Comparison of ENCODE assay signal across 8 cellular contexts in the genomic region with DNA sequence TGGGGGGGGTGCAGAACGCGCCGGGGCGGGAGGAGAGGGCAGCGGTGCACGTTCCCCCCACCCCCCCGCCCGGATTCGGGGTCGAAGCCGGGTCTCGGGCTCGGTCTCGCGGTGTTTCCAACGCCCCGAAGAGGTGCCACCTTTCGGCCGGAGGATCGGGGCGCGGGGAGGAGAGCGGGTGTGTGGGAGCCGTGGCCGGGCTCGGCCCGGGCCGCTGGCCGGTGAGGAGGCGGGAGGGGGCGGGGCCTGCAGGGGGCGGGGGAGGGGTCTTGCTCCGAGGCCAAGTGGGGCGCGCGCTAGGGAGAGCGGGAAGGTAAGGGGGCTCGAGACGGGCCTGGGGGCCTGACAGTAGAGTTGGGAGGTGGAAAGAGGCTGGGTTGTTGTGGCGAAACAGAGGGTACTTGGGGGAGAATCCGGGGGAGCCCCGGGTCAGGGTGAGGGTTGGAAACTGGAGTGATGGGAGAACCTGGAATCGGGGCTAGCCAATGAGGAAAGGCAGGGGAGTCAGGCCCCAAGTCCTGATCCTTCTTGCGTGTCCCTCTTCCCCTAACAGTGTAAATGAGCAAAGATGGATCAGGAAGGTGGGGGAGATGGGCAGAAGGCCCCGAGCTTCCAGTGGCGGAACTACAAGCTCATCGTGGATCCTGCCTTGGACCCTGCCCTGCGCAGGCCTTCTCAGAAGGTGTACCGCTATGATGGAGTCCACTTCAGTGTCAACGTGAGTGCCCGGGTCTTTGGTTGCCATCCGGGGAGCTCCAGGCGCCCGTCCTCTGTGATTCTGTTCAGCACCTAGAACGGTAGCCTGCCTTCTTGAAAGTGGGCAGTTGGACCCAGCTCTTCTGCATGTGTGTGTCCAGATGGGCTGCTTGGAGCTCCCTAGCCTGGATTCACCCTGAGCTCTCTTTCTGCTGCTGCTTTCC. TPM values are rescaled to one million over a fixed set of nuclear protein-coding genes. Genes with fewer than 3 reads are reported as not detected.
DNase-seq lines count a peak whose midpoint lies in the region; ATAC-seq, FAIRE-seq and TF ChIP-seq lines count a peak whose summit lies in the region.

No MANE protein-coding gene starts in this region.

- H3K4me2 ChIP-seq in A549 (peak overlapping the region; percentile 92), OCI-LY1 (ENCODE audit: low read length) (peak overlapping the region; percentile 96)

- no peak for TF ChIP-seq CTCF in A549 (IDR thresholded peaks at IDR 0.05)
- no peak for TF ChIP-seq CTCF in GM12865 (IDR thresholded peaks at IDR 0.05; ENCODE audit: insufficient read depth, low read depth, low read length, missing control alignments)
- TF ChIP-seq CTCF in OCI-LY1 (IDR thresholded peaks at IDR 0.05; ENCODE audit: low read length), result no peak
- no peak for TF ChIP-seq CTCF in breast epithelium (IDR thresholded peaks at IDR 0.05)
- no peak for TF ChIP-seq CTCF in kidney (IDR thresholded peaks at IDR 0.05; ENCODE audit: borderline replicate concordance, extremely low read depth, insufficient read depth)

- FAIRE-seq in A549 (lab: Jason Lieb, UNC) (no peak), kidney (lab: Jason Lieb, UNC) (no peak)

- TF ChIP-seq EP300 in A549 (IDR thresholded peaks at IDR 0.05), result no peak

- no peak for TF ChIP-seq RAD21 in A549 (conservative IDR thresholded peaks at IDR 0.05 in 1 of 2, IDR thresholded peaks at IDR 0.05 in 1 of 2)

- intact Hi-C loops in breast epithelium (cut with DNase I; ENCODE audit: low total_unique reads) (no loop called here), kidney (cut with DNase I) (no loop called here)

- no peaks in the 10 kb centered on the region for H3K9me2 ChIP-seq in OCI-LY1 (ENCODE audit: low read depth, low read length)

- POLR2A ChIA-PET in A549 (lab: Yijun Ruan, JAX), result interaction anchor here (0.6 to 1.6 kb wide), 5 partner anchors 12 to 915 kb away, joined by 3 to 5 read pairs (median 3); partner anchors contain the start of genes ZNF267, ZNF646 and ZNF668

- 0 out of 2 replicates have a peak, but pooled peaks cover 4% of the 10 kb centered on the region for H3K79me2 ChIP-seq in OCI-LY1 (ENCODE audit: insufficient read depth, low read length)

- WGBS in A549 (ENCODE audit: missing lambda C conversion rate), result 52% methylated on average over 16 of the region's 55 CpGs

- TF ChIP-seq POLR2A in A549 (IDR thresholded peaks at IDR 0.05; ENCODE audit: low read length), result no peak; the same call in 1 of the 2 replicates
- no peak for TF ChIP-seq POLR2A in breast epithelium (IDR thresholded peaks at IDR 0.05)

- no peaks in the 10 kb centered on the region for H3F3A ChIP-seq in OCI-LY1 (ENCODE audit: insufficient read depth, low read length)

- CTCF ChIA-PET in A549 (lab: Yijun Ruan, JAX), result interaction anchor here (0.6 to 2.3 kb wide), 9 partner anchors 8 to 485 kb away, joined by 3 to 8 read pairs (median 3); partner anchors contain the start of gene HSD3B7

- peaks cover 49% of the 10 kb centered on the region for H3K36me3 ChIP-seq in OCI-LY1 (ENCODE audit: insufficient read depth, low read length)
- no peaks in the 10 kb centered on the region for H3K36me3 ChIP-seq in breast epithelium
- H3K36me3 ChIP-seq in kidney (ENCODE audit: control insufficient read depth in 1 of 2, insufficient read depth in 2 of 2, low read length in 2 of 2), result peaks cover 22 to 42% of the 10 kb centered on the region in 2 donors

- ATAC-seq in A549 (peak; percentile 43 to 57), HG02763 (IDR thresholded peaks at IDR 0.05; ENCODE audit: unreplicated experiment) (peak; percentile 23)

- DNase-seq in A549 (ENCODE audit: low read depth in 1 of 2, low spot score in 1 of 2) (peak; percentile 67 to 80), GM12865 (ENCODE audit: low read depth) (peak; percentile 71), breast epithelium (ENCODE audit: low spot score in 2 of 2) (no peak), kidney (no peak), superior temporal gyrus (ENCODE audit: extremely low spot score) (no peak)
- peak; percentile 70 for DNase-seq in stimulated activated naive CD4-positive, alpha-beta T cell treated with Interleukin-2 at 50 U/mL for 16 hours (lab: John Stamatoyannopoulos, UW)

- H3K4me1 ChIP-seq in A549 (peaks cover 19% of the 10 kb centered on the region), OCI-LY1 (ENCODE audit: insufficient read depth, low read length, severe bottlenecking) (peaks cover 18% of the 10 kb centered on the region), breast epithelium (peaks cover 0 to 7% of the 10 kb centered on the region in 2 donors), kidney (ENCODE audit: control insufficient read depth in 1 of 2, insufficient read depth in 1 of 2, low read depth in 1 of 2, low read length in 2 of 2) (peaks cover 8 to 19% of the 10 kb centered on the region in 2 donors)

- no peaks in the 10 kb centered on the region for H3K9me3 ChIP-seq in A549
- no peaks in the 10 kb centered on the region for H3K9me3 ChIP-seq in OCI-LY1 (ENCODE audit: low read length)
- H3K9me3 ChIP-seq in breast epithelium, result no peaks in the 10 kb centered on the region
- no peaks in the 10 kb centered on the region for H3K9me3 ChIP-seq in kidney (ENCODE audit: control insufficient read depth in 1 of 2, low read length in 2 of 2)

- H3K27me3 ChIP-seq in OCI-LY1 (ENCODE audit: insufficient read depth, low read length) (no peaks in the 10 kb centered on the region), breast epithelium (no peaks in the 10 kb centered on the region)

- H2AFZ ChIP-seq in OCI-LY1 (ENCODE audit: low read length), result no peak overlapping the region

- H3K9ac ChIP-seq in OCI-LY1 (ENCODE audit: low read length) (peak overlapping the region; percentile 100), kidney (ENCODE audit: low read length in 2 of 2) (peak overlapping the region; percentile 52 to 82)

- no peaks in the 10 kb centered on the region for H4K20me1 ChIP-seq in OCI-LY1 (ENCODE audit: insufficient read depth, low read length)

- H3K4me3 ChIP-seq in A549 (peak overlapping the region; percentile 77), GM12865 (ENCODE audit: low read depth, low read length) (peak overlapping the region; percentile 69), OCI-LY1 (ENCODE audit: low read depth, low read length, poor library complexity, severe bottlenecking) (peak overlapping the region; percentile 86), breast epithelium (peak overlapping the region; percentile 68 to 84 (median 83)), kidney (ENCODE audit: low read length in 2 of 2) (peak overlapping the region; percentile 73 to 85)

- H3K27ac ChIP-seq in A549 (peak overlapping the region; percentile 98 to 100), OCI-LY1 (ENCODE audit: low read depth, low read length, poor library complexity, severe bottlenecking) (peak overlapping the region; percentile 25), breast epithelium (peak overlapping the region; percentile 97 to 98), kidney (ENCODE audit: low read depth in 2 of 2, low read length in 2 of 2) (no peak overlapping the region)

TF ChIP-seq in A549, 52 proteins besides CTCF, POLR2A, EP300 and RAD21:
- TF ChIP-seq CHD2 (IDR thresholded peaks at IDR 0.05; ENCODE audit: low read length, partially characterized antibody), result peak; percentile 65
- TF ChIP-seq EHF (CRISPR knock-in tag; IDR thresholded peaks at IDR 0.05), result no peak

RNA-seq across cellular contexts. Expression of gene SETD1A, which starts 0.9 kb away (rescaled TPM):
- 2.0 and 3.8 TPM in 2 replicates for polyA plus RNA-seq in A549 (2011; rRNA removed)
- polyA plus RNA-seq in A549 (2012; cell fraction: cytosol; rRNA removed), result 8.7 and 11.2 TPM in 2 replicates
- 30.5 and 31.9 TPM in 2 replicates for polyA plus RNA-seq in A549 (2012; cell fraction: nucleus; rRNA removed)
- polyA plus RNA-seq in A549 (2017; fragmentation: RNase III; extraction: RNeasy Plus Mini Kit Qiagen cat#74134 plus additional on column Dnase treatment), result 15.7 to 22.6 TPM (median 21.2 TPM) in 3 replicates
- 3.9 and 7.0 TPM in 2 replicates for polyA minus RNA-seq in A549 (2011; rRNA and poly(A)+ RNA removed)
- 1 to 10 TPM; 4.8 to 5.6 (median 5.1) TPM for total RNA-seq in breast epithelium
- 18.8 TPM for total RNA-seq in kidney
- 4.8 TPM for polyA plus RNA-seq in kidney (ENCODE audit: insufficient read depth, low read depth, low replicate concordance)

RNA-seq across cellular contexts. Expression of gene ORAI3, which starts 9.6 kb away (rescaled TPM):
- polyA plus RNA-seq in A549 (2011; rRNA removed) (14.1 and 17.3 TPM in 2 replicates), A549 (2017; fragmentation: RNase III; extraction: RNeasy Plus Mini Kit Qiagen cat#74134 plus additional on column Dnase treatment) (7.1 to 11.8 TPM (median 10.5 TPM) in 3 replicates), kidney (ENCODE audit: insufficient read depth, low read depth, low replicate concordance) (32.3 TPM)
- polyA plus RNA-seq in A549 (2012; cell fraction: cytosol; rRNA removed), result 5.9 and 10.3 TPM in 2 replicates
- polyA plus RNA-seq in A549 (2012; cell fraction: nucleus; rRNA removed), result 10.8 and 11.6 TPM in 2 replicates
- polyA minus RNA-seq in A549 (2011; rRNA and poly(A)+ RNA removed), result 11.0 and 13.8 TPM in 2 replicates
- total RNA-seq in breast epithelium (10 to 100 TPM; 20.0 to 40.5 (median 25.9) TPM), kidney (23.1 TPM)

RNA-seq across cellular contexts. Expression of gene HSD3B7, which starts 26.6 kb away (rescaled TPM):
- polyA plus RNA-seq in A549 (2011; rRNA removed) (10.5 and 15.2 TPM in 2 replicates), A549 (2017; fragmentation: RNase III; extraction: RNeasy Plus Mini Kit Qiagen cat#74134 plus additional on column Dnase treatment) (17.3 to 20.1 TPM (median 19.7 TPM) in 3 replicates), kidney (ENCODE audit: insufficient read depth, low read depth, low replicate concordance) (24.4 TPM)
- polyA plus RNA-seq in A549 (2012; cell fraction: cytosol; rRNA removed), result 11.1 and 16.1 TPM in 2 replicates
- 24.6 and 27.6 TPM in 2 replicates for polyA plus RNA-seq in A549 (2012; cell fraction: nucleus; rRNA removed)
- 11.4 and 13.6 TPM in 2 replicates for polyA minus RNA-seq in A549 (2011; rRNA and poly(A)+ RNA removed)
- total RNA-seq in breast epithelium (10 to 100 TPM; 12.1 to 27.8 (median 26.9) TPM), kidney (40.5 TPM)

RNA-seq across cellular contexts. Expression of gene FBXL19, which starts 35.1 kb away (rescaled TPM):
- 5.6 and 7.0 TPM in 2 replicates for polyA plus RNA-seq in A549 (2011; rRNA removed)
- 11.4 and 17.1 TPM in 2 replicates for polyA plus RNA-seq in A549 (2012; cell fraction: cytosol; rRNA removed)
- polyA plus RNA-seq in A549 (2012; cell fraction: nucleus; rRNA removed), result 29.7 and 38.9 TPM in 2 replicates
- polyA plus RNA-seq in A549 (2017; fragmentation: RNase III; extraction: RNeasy Plus Mini Kit Qiagen cat#74134 plus additional on column Dnase treatment), result 15.5 to 21.5 TPM (median 18.3 TPM) in 3 replicates
- 6.8 and 9.4 TPM in 2 replicates for polyA minus RNA-seq in A549 (2011; rRNA and poly(A)+ RNA removed)
- total RNA-seq in breast epithelium, result 10 to 100 TPM in 1 of 3 donors, 1 to 10 TPM in 2; 4.5 to 12.7 (median 9.2) TPM
- total RNA-seq in kidney, result 18.9 TPM
- 7.4 TPM for polyA plus RNA-seq in kidney (ENCODE audit: insufficient read depth, low read depth, low replicate concordance)

RNA-seq across cellular contexts. Expression of gene STX1B, which starts 52.0 kb away (rescaled TPM):
- 2.6 and 2.7 TPM in 2 replicates for polyA plus RNA-seq in A549 (2011; rRNA removed)
- polyA plus RNA-seq in A549 (2012; cell fraction: cytosol; rRNA removed), result 2.4 and 2.5 TPM in 2 replicates
- polyA plus RNA-seq in A549 (2012; cell fraction: nucleus; rRNA removed), result 14.1 and 14.8 TPM in 2 replicates
- 2.4 to 4.4 TPM (median 2.8 TPM) in 3 replicates for polyA plus RNA-seq in A549 (2017; fragmentation: RNase III; extraction: RNeasy Plus Mini Kit Qiagen cat#74134 plus additional on column Dnase treatment)
- 7.2 and 9.9 TPM in 2 replicates for polyA minus RNA-seq in A549 (2011; rRNA and poly(A)+ RNA removed)
- total RNA-seq in breast epithelium, result 1 to 10 TPM; 1.6 to 2.6 (median 2.6) TPM
- total RNA-seq in kidney, result 1.7 TPM
- polyA plus RNA-seq in kidney (ENCODE audit: insufficient read depth, low read depth, low replicate concordance), result 0.22 TPM

Comparison
In these comparisons a context has a peak if more than half of its experiments do, and no peak if none do; other contexts are left out.
1. DNase-seq: peak in A549 (2 of 2), GM12865 (single experiment) and stimulated activated naive CD4-positive, alpha-beta T cell treated with Interleukin-2 at 50 U/mL for 16 hours (single experiment); none in breast epithelium (0 of 2), kidney (single experiment) and superior temporal gyrus (single experiment).
2. H3K27ac ChIP-seq: peak in A549 (2 of 2), OCI-LY1 (single experiment) and breast epithelium (2 of 2); none in kidney (0 of 2).
3. Peak in every context shown above with its lines, with median percentiles within 50 percentile points of each other: H3K4me3 ChIP-seq.